ENCODE assay signal across 19 cellular contexts in the genomic region with DNA sequence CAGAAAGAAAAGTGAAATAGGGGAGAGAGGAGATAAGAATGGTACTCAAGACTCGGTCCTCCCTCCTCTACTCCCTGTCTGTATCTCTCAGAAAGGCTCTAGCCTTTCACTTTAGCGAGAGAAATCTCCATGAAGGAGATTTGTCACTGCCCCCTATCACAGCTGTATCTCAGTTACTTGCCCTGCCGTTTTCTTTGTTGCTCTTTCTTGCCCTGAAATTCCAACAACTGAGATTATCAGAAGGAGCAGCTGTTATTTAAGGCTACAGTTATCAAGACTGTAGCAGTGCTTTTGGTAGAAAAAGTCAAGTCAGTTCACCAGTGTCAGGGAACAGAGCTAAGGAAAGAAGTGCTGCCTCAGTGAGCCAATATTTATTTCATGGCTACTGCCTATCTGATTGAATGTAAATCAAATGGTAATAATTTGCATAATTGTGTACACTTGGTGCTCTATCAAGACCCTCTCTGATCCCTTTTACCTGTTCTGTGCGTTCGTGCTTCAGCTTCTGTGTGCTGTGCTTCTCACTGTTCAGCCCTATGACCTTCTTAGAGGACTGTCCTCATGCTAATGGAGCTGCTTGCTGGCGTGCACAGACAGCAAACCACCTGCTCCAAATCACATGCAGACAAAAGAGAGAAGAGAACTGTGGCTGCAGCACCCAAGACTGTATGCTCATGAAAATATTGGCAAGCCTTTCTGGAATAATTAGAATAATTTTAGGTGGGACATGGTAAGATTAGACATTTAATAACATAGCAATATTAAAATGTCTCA.
"Had no signal": no experiment of that assay in that cellular context is flagged by ENCODE, and none has a peak within 500 bp of the region (broad histone marks: within the 10 kb centered on the region; RNA-seq: fewer than 3 reads in every experiment).

No MANE protein-coding gene starts in this region.

- H3K27me3 ChIP-seq: ascending aorta, transverse colon had no signal

- H3K4me3 ChIP-seq: ascending aorta, coronary artery, psoas muscle, transverse colon had no signal

- DNase-seq: activated CD4-positive, alpha-beta T cell treated with anti-CD3 and anti-CD28 coated beads for 48 hours; activated CD8-positive, alpha-beta memory T cell treated with anti-CD3 and anti-CD28 coated beads, Interleukin-2, amount 50 U/mL, for 48 hours; activated CD8-positive, alpha-beta T cell treated with anti-CD3 and anti-CD28 coated beads, Interleukin-2, amount 10 ng/mL, durations not matched to agents 7 days and 5 days; activated naive CD4-positive, alpha-beta T cell treated with Interleukin-2 at 50 U/mL for 16 hours; activated naive CD8-positive, alpha-beta T cell treated with anti-CD3 and anti-CD28 coated beads, Interleukin-2, amount 50 U/mL, for 24 hours; central memory CD4-positive, alpha-beta T cell; effector memory CD4-positive, alpha-beta T cell; nucleus accumbens; psoas muscle; stimulated activated CD4-positive, alpha-beta T cell treated with anti-CD3 and anti-CD28 coated beads, Interleukin-2, amount 100 ng/mL, for 24 hours; stimulated activated naive CD4-positive, alpha-beta T cell; substantia nigra; T-helper 1 cell; transverse colon had no signal

- H3K4me1 ChIP-seq: ascending aorta, psoas muscle had no signal

- H3K27ac ChIP-seq: ascending aorta, coronary artery, psoas muscle, transverse colon, VCaP had no signal

- H3K9me3 ChIP-seq: ascending aorta, psoas muscle, transverse colon had no signal

- H3K36me3 ChIP-seq: ascending aorta, transverse colon had no signal

- FAIRE-seq: frontal cortex, keratinocyte had no signal
